ENCODE assay signal across 3 cellular contexts in the genomic region with DNA sequence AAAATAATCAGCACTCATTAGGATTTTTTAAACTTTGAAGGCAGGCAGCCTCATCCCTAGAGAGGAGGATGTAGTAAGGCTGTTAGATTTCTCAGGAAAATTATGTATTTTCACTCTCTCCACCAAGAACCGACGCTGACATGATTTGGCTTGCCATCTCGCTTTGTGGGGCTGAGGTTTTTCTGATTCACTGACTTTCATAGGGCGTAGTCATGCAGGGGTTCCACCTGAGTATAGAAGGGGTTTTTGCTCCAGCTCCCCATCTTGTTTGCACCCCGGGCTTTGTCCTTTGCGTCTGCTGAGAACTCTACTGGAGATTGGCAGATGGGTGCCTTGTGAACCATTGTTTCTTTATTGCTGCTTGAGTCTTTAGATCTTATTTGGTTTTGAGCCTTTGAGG.
TF ChIP-seq lines count a peak whose summit lies in the region.

No MANE protein-coding gene starts in this region.

TF ChIP-seq in GM23338, 12 proteins besides CTCF, POLR2A, EP300 and RAD21 (continued from another document and continues in another):
- TF ChIP-seq, protein P1, sequence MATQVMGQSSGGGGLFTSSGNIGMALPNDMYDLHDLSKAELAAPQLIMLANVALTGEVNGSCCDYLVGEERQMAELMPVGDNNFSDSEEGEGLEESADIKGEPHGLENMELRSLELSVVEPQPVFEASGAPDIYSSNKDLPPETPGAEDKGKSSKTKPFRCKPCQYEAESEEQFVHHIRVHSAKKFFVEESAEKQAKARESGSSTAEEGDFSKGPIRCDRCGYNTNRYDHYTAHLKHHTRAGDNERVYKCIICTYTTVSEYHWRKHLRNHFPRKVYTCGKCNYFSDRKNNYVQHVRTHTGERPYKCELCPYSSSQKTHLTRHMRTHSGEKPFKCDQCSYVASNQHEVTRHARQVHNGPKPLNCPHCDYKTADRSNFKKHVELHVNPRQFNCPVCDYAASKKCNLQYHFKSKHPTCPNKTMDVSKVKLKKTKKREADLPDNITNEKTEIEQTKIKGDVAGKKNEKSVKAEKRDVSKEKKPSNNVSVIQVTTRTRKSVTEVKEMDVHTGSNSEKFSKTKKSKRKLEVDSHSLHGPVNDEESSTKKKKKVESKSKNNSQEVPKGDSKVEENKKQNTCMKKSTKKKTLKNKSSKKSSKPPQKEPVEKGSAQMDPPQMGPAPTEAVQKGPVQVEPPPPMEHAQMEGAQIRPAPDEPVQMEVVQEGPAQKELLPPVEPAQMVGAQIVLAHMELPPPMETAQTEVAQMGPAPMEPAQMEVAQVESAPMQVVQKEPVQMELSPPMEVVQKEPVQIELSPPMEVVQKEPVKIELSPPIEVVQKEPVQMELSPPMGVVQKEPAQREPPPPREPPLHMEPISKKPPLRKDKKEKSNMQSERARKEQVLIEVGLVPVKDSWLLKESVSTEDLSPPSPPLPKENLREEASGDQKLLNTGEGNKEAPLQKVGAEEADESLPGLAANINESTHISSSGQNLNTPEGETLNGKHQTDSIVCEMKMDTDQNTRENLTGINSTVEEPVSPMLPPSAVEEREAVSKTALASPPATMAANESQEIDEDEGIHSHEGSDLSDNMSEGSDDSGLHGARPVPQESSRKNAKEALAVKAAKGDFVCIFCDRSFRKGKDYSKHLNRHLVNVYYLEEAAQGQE (IDR thresholded peaks at IDR 0.05; ENCODE audit: unreplicated experiment), result no peak
- no peak for TF ChIP-seq NANOG (IDR thresholded peaks at IDR 0.05; ENCODE audit: borderline replicate concordance)
- TF ChIP-seq CREB1 (CRISPR knock-in tag; IDR thresholded peaks at IDR 0.05; ENCODE audit: low read depth), result no peak
- TF ChIP-seq POLR2AphosphoS5 (IDR thresholded peaks at IDR 0.05; ENCODE audit: low read depth), result no peak

TF ChIP-seq in WTC11, 78 proteins besides CTCF, POLR2A, EP300 and RAD21:
- TF ChIP-seq E2F4 (CRISPR knock-in tag; IDR thresholded peaks at IDR 0.05; ENCODE audit: borderline replicate concordance, low read depth) (no peak), ZNF138 (CRISPR knock-in tag; conservative IDR thresholded peaks at IDR 0.05) (no peak), E2F5 (CRISPR knock-in tag; IDR thresholded peaks at IDR 0.05) (no peak), GRHL2 (CRISPR knock-in tag; IDR thresholded peaks at IDR 0.05; ENCODE audit: insufficient replicate concordance, severe bottlenecking) (no peak), ESRRA (CRISPR knock-in tag; IDR thresholded peaks at IDR 0.05; ENCODE audit: borderline replicate concordance) (no peak), JUN (CRISPR knock-in tag; IDR thresholded peaks at IDR 0.05) (no peak)

TF ChIP-seq in SK-N-SH, 30 proteins besides CTCF, POLR2A, EP300 and RAD21 (continued from another document):
- no peak for TF ChIP-seq ZBTB33 (IDR thresholded peaks at IDR 0.05; ENCODE audit: borderline replicate concordance, low read depth)
